In the genomic region with DNA sequence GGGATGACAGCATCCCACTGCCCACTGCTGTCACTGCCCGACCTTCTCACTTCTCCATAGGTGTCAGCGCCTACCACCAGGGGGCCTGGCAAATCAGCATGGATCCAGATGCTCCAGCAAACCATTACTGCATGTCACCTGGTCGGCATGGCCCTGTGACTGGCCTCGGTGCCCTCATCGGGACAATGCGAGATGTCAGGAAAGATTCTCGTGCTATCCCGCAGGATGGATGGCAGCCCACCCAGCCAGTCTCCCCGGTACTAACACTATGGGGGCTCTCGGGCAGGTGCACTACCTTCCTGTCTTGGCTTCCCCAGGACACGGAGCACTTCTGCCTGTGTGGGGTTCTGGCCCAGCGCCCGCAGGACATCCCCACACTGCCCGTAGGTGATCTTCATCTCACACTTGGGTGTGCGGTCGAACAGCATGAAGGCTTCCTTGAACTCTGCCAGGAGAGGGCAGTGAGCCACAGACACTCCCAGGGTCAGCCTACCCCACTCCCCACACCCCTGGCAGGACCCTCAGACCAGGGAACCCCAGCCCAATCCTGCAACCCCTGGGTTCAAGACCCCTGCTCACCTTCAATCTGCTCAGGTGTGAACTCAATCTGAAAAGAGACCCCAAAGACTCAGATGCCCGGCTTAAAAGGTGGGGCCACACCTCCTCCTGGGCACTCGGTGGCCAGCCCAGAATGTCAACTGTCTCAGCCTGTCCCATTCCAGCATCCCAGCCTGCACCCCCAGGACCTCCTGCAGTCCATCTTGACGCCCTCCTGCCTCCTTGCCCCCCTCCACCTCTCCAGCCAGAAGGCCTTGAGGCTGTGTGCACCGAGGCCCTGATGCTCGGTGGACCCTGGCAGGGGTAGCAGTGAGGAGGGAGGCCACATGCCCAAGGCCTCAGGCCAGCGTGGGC, we compare ENCODE assay signal across 10 cellular contexts. TPM values are rescaled to one million over a fixed set of nuclear protein-coding genes. Genes with fewer than 3 reads are reported as not detected.
DNase-seq lines count a peak whose midpoint lies in the region; ATAC-seq, FAIRE-seq and TF ChIP-seq lines count a peak whose summit lies in the region.
"Had no signal": no experiment of that assay in that cellular context is flagged by ENCODE, and none has a peak within 500 bp of the region (broad histone marks: within the 10 kb centered on the region; RNA-seq: fewer than 3 reads in every experiment).

No MANE protein-coding gene starts in this region.

- TF ChIP-seq CTCF in endothelial cell of umbilical vein (IDR thresholded peaks at IDR 0.05; ENCODE audit: extremely low read depth in 1 of 2, insufficient read depth in 1 of 2, low read depth in 1 of 2, low read length in 2 of 2), result peak; percentile 62 to 64

- H4K20me1 ChIP-seq in endothelial cell of umbilical vein (replicated peaks; ENCODE audit: control insufficient read depth, extremely low read depth, insufficient read depth, low read length), result no peaks in the 10 kb centered on the region

- H3K36me3 ChIP-seq in endothelial cell of umbilical vein (ENCODE audit: control insufficient read depth in 2 of 2, extremely low read depth in 1 of 2, insufficient read depth in 2 of 2, low read length in 2 of 2), result no peaks in the 10 kb centered on the region

- peaks cover 0 to 5% of the 10 kb centered on the region in 2 experiments for H3K27me3 ChIP-seq in endothelial cell of umbilical vein (ENCODE audit: control insufficient read depth in 2 of 2, insufficient read depth in 2 of 2, low read length in 2 of 2)

- H2AFZ ChIP-seq in endothelial cell of umbilical vein (ENCODE audit: low read depth, low read length), result no peak overlapping the region

- no peak for TF ChIP-seq POLR2A in endothelial cell of umbilical vein (IDR thresholded peaks at IDR 0.05; ENCODE audit: low read depth, low read length)

- DNase-seq in NCI-H524 (lab: John Stamatoyannopoulos, UW), result peak; percentile 13 to 36
- DNase-seq in NCI-H524 treated with DMSO at 0.1 percent for 48 hours (lab: John Stamatoyannopoulos, UW), result no peak
- peak; percentile 5 for DNase-seq in NCI-H69 (lab: John Stamatoyannopoulos, UW)
- DNase-seq in endothelial cell of umbilical vein (ENCODE audit: low read depth, low spot score), result no peak
- peak; percentile 56 for DNase-seq in sciatic nerve (ENCODE audit: low spot score)
- no peak for DNase-seq in NCI-H187 (lab: John Stamatoyannopoulos, UW)
- DNase-seq: NCI-H1436 had no signal

- H3K9me1 ChIP-seq in endothelial cell of umbilical vein (replicated peaks; ENCODE audit: control insufficient read depth, extremely low read depth, insufficient read depth, low read length), result no peaks in the 10 kb centered on the region

- CTCF ChIA-PET in endothelial cell of umbilical vein (lab: Charles Lee), result interaction anchor here (0.8 to 1.8 kb wide), 11 partner anchors 8 to 150 kb away, joined by 3 to 10 read pairs (median 5); no protein-coding TSS in a partner anchor

- H3K4me1 ChIP-seq in endothelial cell of umbilical vein (ENCODE audit: control insufficient read depth, extremely low read depth, insufficient read depth, low read length), result no peaks in the 10 kb centered on the region

- H3K79me2 ChIP-seq in endothelial cell of umbilical vein (ENCODE audit: control insufficient read depth, insufficient read depth, low read length), result no peaks in the 10 kb centered on the region

- H3K4me2 ChIP-seq in endothelial cell of umbilical vein (ENCODE audit: insufficient read depth, low read length), result no peak overlapping the region

- H3K4me3 ChIP-seq in endothelial cell of umbilical vein (replicated peaks in 1 of 3; ENCODE audit: insufficient read depth in 1 of 3, low read depth in 1 of 3, low read length in 3 of 3), result no peak overlapping the region

- POLR2A ChIA-PET in endothelial cell of umbilical vein (lab: Charles Lee), result no interaction called here

- no peak overlapping the region for H3K27ac ChIP-seq in endothelial cell of umbilical vein (ENCODE audit: insufficient read depth, low read depth, low read length)

- no peak overlapping the region for H3K9ac ChIP-seq in endothelial cell of umbilical vein (replicated peaks; ENCODE audit: extremely low read depth, insufficient read depth, low read length)

- peak; percentile 31 for FAIRE-seq in endothelial cell of umbilical vein (lab: Jason Lieb, UNC)

- dilution Hi-C loops in endothelial cell of umbilical vein (cut with MboI; ENCODE audit: extremely low pct_ligation_motif_present, low sequenced_read_pairs), result no loop called here

- no peaks in the 10 kb centered on the region for H3K9me3 ChIP-seq in endothelial cell of umbilical vein (replicated peaks; ENCODE audit: control insufficient read depth, insufficient read depth, low read length)

- BruUV-seq in endothelial cell of umbilical vein (replicated peaks; lab: Mats Ljungman, UMichigan), result no TSS peak

- ATAC-seq in sciatic nerve (no peak), GM21526 (IDR thresholded peaks at IDR 0.05; ENCODE audit: low FRiP score, unreplicated experiment) (no peak), HG02610 (IDR thresholded peaks at IDR 0.05; ENCODE audit: unreplicated experiment) (no peak)

- intact Hi-C loops in endothelial cell of umbilical vein (cut with micrococcal nuclease) (no loop called here), sciatic nerve (cut with DNase I) (no loop called here)

TF ChIP-seq in endothelial cell of umbilical vein, 7 proteins besides CTCF, POLR2A, EP300 and RAD21:
- TF ChIP-seq GATA2 (IDR thresholded peaks at IDR 0.05; ENCODE audit: insufficient read depth, insufficient read length, low read depth, low read length), result no peak
- no peak for TF ChIP-seq POLR2AphosphoS5 (IDR thresholded peaks at IDR 0.05; ENCODE audit: insufficient read depth, low read depth, low read length)
- no peak for TF ChIP-seq MYC (IDR thresholded peaks at IDR 0.05; ENCODE audit: low read depth, low read length)
- TF ChIP-seq FOS (IDR thresholded peaks at IDR 0.05; ENCODE audit: borderline replicate concordance, insufficient read depth, low read length), result no peak
- no peak for TF ChIP-seq JUN (IDR thresholded peaks at IDR 0.05; ENCODE audit: borderline replicate concordance, insufficient read depth, insufficient read length, low read depth)
- TF ChIP-seq, protein P1, sequence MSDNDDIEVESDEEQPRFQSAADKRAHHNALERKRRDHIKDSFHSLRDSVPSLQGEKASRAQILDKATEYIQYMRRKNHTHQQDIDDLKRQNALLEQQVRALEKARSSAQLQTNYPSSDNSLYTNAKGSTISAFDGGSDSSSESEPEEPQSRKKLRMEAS (IDR thresholded peaks at IDR 0.05; ENCODE audit: insufficient read depth, insufficient read length), result no peak
- TF ChIP-seq EZH2 (IDR thresholded peaks at IDR 0.05; ENCODE audit: borderline replicate concordance, low read depth, low read length, severe bottlenecking), result no peak

RNA-seq across cellular contexts. Expression of a gene that starts 2.6 kb away (rescaled TPM):
- total RNA-seq in endothelial cell of umbilical vein (not detected in 2 replicates), sciatic nerve (3.3 TPM)
- not detected in 2 replicates for polyA plus RNA-seq in endothelial cell of umbilical vein
- not detected in 2 replicates for polyA plus RNA-seq in endothelial cell of umbilical vein (2011; cell fraction: cytosol; rRNA removed)
- not detected in 2 replicates for polyA plus RNA-seq in endothelial cell of umbilical vein (2011; cell fraction: nucleus; rRNA removed)
- polyA plus RNA-seq in endothelial cell of umbilical vein (2012), result not detected in 2 replicates
- not detected in 2 replicates for polyA minus RNA-seq in endothelial cell of umbilical vein
- polyA minus RNA-seq in endothelial cell of umbilical vein (2011; cell fraction: cytosol; rRNA and poly(A)+ RNA removed), result not detected
- not detected in 2 replicates for polyA minus RNA-seq in endothelial cell of umbilical vein (2011; cell fraction: nucleus; rRNA and poly(A)+ RNA removed)
- total RNA-seq: CD8-positive, alpha-beta memory T cell had no signal
- polyA plus RNA-seq: CD8-positive, alpha-beta memory T cell had no signal

RNA-seq across cellular contexts. Expression of a gene that starts 16.9 kb away (rescaled TPM):
- 0.46 and 0.65 TPM in 2 replicates for total RNA-seq in endothelial cell of umbilical vein
- polyA plus RNA-seq in endothelial cell of umbilical vein, result 0.08 TPM in 1 of 2 replicates, not detected in the other
- 0.14 and 0.25 TPM in 2 replicates for polyA plus RNA-seq in endothelial cell of umbilical vein (2011; cell fraction: cytosol; rRNA removed)
- 0.15 and 0.30 TPM in 2 replicates for polyA plus RNA-seq in endothelial cell of umbilical vein (2011; cell fraction: nucleus; rRNA removed)
- polyA plus RNA-seq in endothelial cell of umbilical vein (2012), result 0.17 TPM in 1 of 2 replicates, not detected in the other
- polyA minus RNA-seq in endothelial cell of umbilical vein, result not detected in 2 replicates
- not detected for polyA minus RNA-seq in endothelial cell of umbilical vein (2011; cell fraction: cytosol; rRNA and poly(A)+ RNA removed)
- not detected in 2 replicates for polyA minus RNA-seq in endothelial cell of umbilical vein (2011; cell fraction: nucleus; rRNA and poly(A)+ RNA removed)
- total RNA-seq in sciatic nerve, result 6.6 TPM
- total RNA-seq: CD8-positive, alpha-beta memory T cell had no signal
- polyA plus RNA-seq: CD8-positive, alpha-beta memory T cell had no signal

Comparison
In these comparisons a context has a peak if more than half of its experiments do, and no peak if none do; other contexts are left out.
1. DNase-seq: peak in NCI-H524 (2 of 2), NCI-H69 (single experiment) and sciatic nerve (single experiment); none in NCI-H524 treated with DMSO at 0.1 percent for 48 hours (single experiment), endothelial cell of umbilical vein (single experiment) and NCI-H187 (0 of 2).